Comparison of ENCODE assay signal across 14 cellular contexts in the genomic region with DNA sequence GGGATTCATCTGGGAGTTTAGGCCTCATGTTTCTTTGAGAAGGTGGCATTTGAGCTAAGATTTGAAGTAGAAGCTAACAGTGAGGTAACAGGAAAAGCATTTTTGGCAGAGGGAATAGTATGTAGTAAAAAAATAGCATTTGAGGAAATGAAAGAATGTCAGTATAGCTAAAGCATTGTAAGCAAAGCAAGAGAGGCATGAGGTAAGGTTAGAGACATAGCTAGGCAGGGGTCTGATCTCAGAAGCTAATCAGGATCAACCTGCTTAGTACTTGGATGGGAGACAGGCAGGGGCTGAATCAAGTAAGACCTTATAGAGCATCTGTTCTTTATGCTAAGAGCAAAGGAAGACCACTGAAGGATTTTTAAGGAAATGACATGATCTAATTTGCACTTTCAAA. TPM values are rescaled to one million over a fixed set of nuclear protein-coding genes. Genes with fewer than 3 reads are reported as not detected.
DNase-seq lines count a peak whose midpoint lies in the region; ATAC-seq and TF ChIP-seq lines count a peak whose summit lies in the region.
"Had no signal": no experiment of that assay in that cellular context is flagged by ENCODE, and none has a peak within 500 bp of the region (broad histone marks: within the 10 kb centered on the region; RNA-seq: fewer than 3 reads in every experiment).

No MANE protein-coding gene starts in this region.

- no peak overlapping the region for H2AFZ ChIP-seq in IMR-90 (replicated peaks; ENCODE audit: low read length, poor library complexity)
- H2AFZ ChIP-seq: GM23338 had no signal

- H4K5ac ChIP-seq in IMR-90 (ENCODE audit: low read depth, low read length): no peak overlapping the region

- H3K56ac ChIP-seq in IMR-90 (ENCODE audit: extremely low read depth, insufficient read depth, low read length): no peak overlapping the region

- H3K9me1 ChIP-seq in IMR-90 (ENCODE audit: insufficient read depth, low read length): peaks cover 6% of the 10 kb centered on the region

- POLR2A ChIA-PET in CD4-positive, alpha-beta T cell (lab: Charles Lee): no interaction called here
- POLR2A ChIA-PET in IMR-90 (lab: Charles Lee; ENCODE audit: unreplicated experiment): no interaction called here
- POLR2A ChIA-PET in activated naive CD8-positive, alpha-beta T cell treated with anti-CD3 and anti-CD28 coated beads, Interleukin-2, amount 10 ng/mL, durations not matched to agents 7 days and 5 days (lab: Charles Lee): interaction anchor here (0.6 to 1.5 kb wide), 2 partner anchors 17 to 135 kb away, joined by 3 to 6 read pairs; no protein-coding TSS in a partner anchor

- no TSS peak for BruUV-seq in IMR-90 (replicated peaks; lab: Mats Ljungman, UMichigan)

- in situ Hi-C loops in IMR-90 (cut with MboI; ENCODE audit: low sequenced_read_pairs): no loop called here

- no peak overlapping the region for H3K4me2 ChIP-seq in IMR-90 (ENCODE audit: low read depth, low read length)
- H3K4me2 ChIP-seq: GM23338 had no signal

- H3K4me3 ChIP-seq in IMR-90 (ENCODE audit: insufficient read depth, low read depth, low read length): no peak overlapping the region
- H3K4me3 ChIP-seq: GM23338, lower lobe of right lung had no signal

- no peak overlapping the region for H3K4ac ChIP-seq in IMR-90 (ENCODE audit: low read depth, low read length)

- H4K91ac ChIP-seq in IMR-90 (ENCODE audit: insufficient read depth, low read depth, low read length): no peak overlapping the region

- H3K79me1 ChIP-seq in IMR-90 (ENCODE audit: low read depth in 1 of 2, low read length in 2 of 2): peaks cover 28 to 59% of the 10 kb centered on the region in 2 experiments

- 0 out of 2 replicates have a peak, but pooled peaks cover 2% of the 10 kb centered on the region for H3K4me1 ChIP-seq in IMR-90 (ENCODE audit: control insufficient read depth, insufficient read depth, low read length)

- no peaks in the 10 kb centered on the region for H3K9me3 Mint-ChIP-seq in CD4-positive, alpha-beta T cell
- no peaks in the 10 kb centered on the region for H3K9me3 Mint-ChIP-seq in activated naive CD8-positive, alpha-beta T cell treated with anti-CD3 and anti-CD28 coated beads, Interleukin-2, amount 10 ng/mL, durations not matched to agents 7 days and 5 days
- H3K9me3 Mint-ChIP-seq: dendritic cell treated with granulocyte-macrophage colony-stimulating factor and Interleukin-4, amounts not matched to agents 40 ng/mL and 50 ng/mL, for 4 days; GM23338 had no signal

- H2AK9ac ChIP-seq in IMR-90 (replicated peaks; ENCODE audit: low read depth, low read length, poor library complexity): no peak overlapping the region

- peaks cover 82% of the 10 kb centered on the region for H3K36me3 Mint-ChIP-seq in CD4-positive, alpha-beta T cell (ENCODE audit: low read depth)
- peaks cover 42% of the 10 kb centered on the region for H3K36me3 Mint-ChIP-seq in activated naive CD8-positive, alpha-beta T cell treated with anti-CD3 and anti-CD28 coated beads, Interleukin-2, amount 10 ng/mL, durations not matched to agents 7 days and 5 days

- dilution Hi-C loops in IMR-90 (cut with HindIII; ENCODE audit: low sequenced_read_pairs, unreplicated experiment): no loop called here

- no peaks in the 10 kb centered on the region for H3K27me3 Mint-ChIP-seq in CD4-positive, alpha-beta T cell
- no peaks in the 10 kb centered on the region for H3K27me3 Mint-ChIP-seq in activated naive CD8-positive, alpha-beta T cell treated with anti-CD3 and anti-CD28 coated beads, Interleukin-2, amount 10 ng/mL, durations not matched to agents 7 days and 5 days
- H3K27me3 Mint-ChIP-seq: dendritic cell treated with granulocyte-macrophage colony-stimulating factor and Interleukin-4, amounts not matched to agents 40 ng/mL and 50 ng/mL, for 4 days had no signal

- no peak for TF ChIP-seq POLR2A in IMR-90 (IDR thresholded peaks at IDR 0.05; ENCODE audit: low read depth, low read length)

- no peak overlapping the region for H2BK5ac ChIP-seq in IMR-90 (ENCODE audit: low read depth, low read length, poor library complexity, severe bottlenecking)

- no peak overlapping the region for H3K27ac ChIP-seq in CD4-positive, alpha-beta T cell (ENCODE audit: low read depth, low read length)
- no peak overlapping the region for H3K27ac ChIP-seq in IMR-90 (ENCODE audit: insufficient read depth, low read length)
- H3K27ac ChIP-seq: lower lobe of right lung had no signal

- no peak overlapping the region for H2BK15ac ChIP-seq in IMR-90 (ENCODE audit: low read depth, low read length)

- H4K8ac ChIP-seq in IMR-90 (ENCODE audit: low read depth in 2 of 2, low read length in 2 of 2): no peak overlapping the region

- no peak for TF ChIP-seq CTCF in CD4-positive, alpha-beta T cell (IDR thresholded peaks at IDR 0.05)
- no peak for TF ChIP-seq CTCF in IMR-90 (conservative IDR thresholded peaks at IDR 0.05; ENCODE audit: low read depth, low read length)

- no peaks in the 10 kb centered on the region for H4K20me1 ChIP-seq in IMR-90 (ENCODE audit: insufficient read depth, low read length)

- peaks cover 36% of the 10 kb centered on the region for H3K36me3 ChIP-seq in IMR-90 (ENCODE audit: control insufficient read depth, insufficient read depth, low read length)

- no peak for ATAC-seq in CD4-positive, alpha-beta T cell (ENCODE audit: poor library complexity)
- no peak for ATAC-seq in IMR-90 (ENCODE audit: low read depth)
- ATAC-seq in activated naive CD8-positive, alpha-beta T cell treated with anti-CD3 and anti-CD28 coated beads, Interleukin-2, amount 10 ng/mL, durations not matched to agents 7 days and 5 days (ENCODE audit: low read depth): no peak
- no peak for ATAC-seq in GM21515 (IDR thresholded peaks at IDR 0.05; ENCODE audit: unreplicated experiment)
- ATAC-seq: GM23338, lower lobe of right lung had no signal

- CTCF ChIA-PET in CD4-positive, alpha-beta T cell (lab: Charles Lee): interaction anchor here (2.5 kb wide), 1 partner anchor 17 kb away, joined by 9 read pairs; a partner anchor contains a TSS
- CTCF ChIA-PET in IMR-90 (lab: Yijun Ruan, JAX): interaction anchor here (0.6 kb wide), 1 partner anchor 23 kb away, joined by 4 read pairs; no protein-coding TSS in a partner anchor

- no peak overlapping the region for H2BK20ac ChIP-seq in IMR-90 (ENCODE audit: low read depth, low read length)

- no peak overlapping the region for H2BK120ac ChIP-seq in IMR-90 (ENCODE audit: low read depth, low read length)

- peak overlapping the region; percentile 16 for H3K27ac Mint-ChIP-seq in CD4-positive, alpha-beta T cell
- peak overlapping the region; percentile 40 for H3K27ac Mint-ChIP-seq in activated naive CD8-positive, alpha-beta T cell treated with anti-CD3 and anti-CD28 coated beads, Interleukin-2, amount 10 ng/mL, durations not matched to agents 7 days and 5 days
- H3K27ac Mint-ChIP-seq: dendritic cell treated with granulocyte-macrophage colony-stimulating factor and Interleukin-4, amounts not matched to agents 40 ng/mL and 50 ng/mL, for 4 days; GM23338 had no signal

- no peaks in the 10 kb centered on the region for H3K27me3 ChIP-seq in CD4-positive, alpha-beta T cell (ENCODE audit: control insufficient read depth, insufficient read depth, low read length)
- H3K27me3 ChIP-seq in IMR-90 (ENCODE audit: control insufficient read depth, insufficient read depth, low read length): no peaks in the 10 kb centered on the region

- no peak for DNase-seq in CD4-positive, alpha-beta T cell
- peak; percentile 28 for DNase-seq in IMR-90
- no peak for DNase-seq in activated naive CD8-positive, alpha-beta T cell treated with anti-CD3 and anti-CD28 coated beads, Interleukin-2, amount 10 ng/mL, durations not matched to agents 7 days and 5 days
- DNase-seq in HT-29 (ENCODE audit: low spot score): no peak
- DNase-seq in DMS114 treated with DMSO at 0.1 percent for 48 hours (lab: John Stamatoyannopoulos, UW; ENCODE audit: unreplicated experiment): no peak
- DNase-seq: amygdala, KBM-7, lower lobe of right lung, NCI-H1930, NCI-H526 treated with DMSO at 0.1 percent for 48 hours, RPMI8226 had no signal

- H3K23ac ChIP-seq in IMR-90 (ENCODE audit: low read depth, low read length): no peak overlapping the region

- no peak overlapping the region for H3K4me3 Mint-ChIP-seq in CD4-positive, alpha-beta T cell
- no peak overlapping the region for H3K4me3 Mint-ChIP-seq in activated naive CD8-positive, alpha-beta T cell treated with anti-CD3 and anti-CD28 coated beads, Interleukin-2, amount 10 ng/mL, durations not matched to agents 7 days and 5 days
- H3K4me3 Mint-ChIP-seq: dendritic cell treated with granulocyte-macrophage colony-stimulating factor and Interleukin-4, amounts not matched to agents 40 ng/mL and 50 ng/mL, for 4 days; GM23338 had no signal

- H2AK5ac ChIP-seq in IMR-90 (ENCODE audit: low read depth, low read length): no peak overlapping the region

- H3K4me1 Mint-ChIP-seq in CD4-positive, alpha-beta T cell (ENCODE audit: low read depth): peaks cover 29% of the 10 kb centered on the region
- H3K4me1 Mint-ChIP-seq in activated naive CD8-positive, alpha-beta T cell treated with anti-CD3 and anti-CD28 coated beads, Interleukin-2, amount 10 ng/mL, durations not matched to agents 7 days and 5 days: peaks cover 22% of the 10 kb centered on the region

- no peak overlapping the region for H3K18ac ChIP-seq in IMR-90 (ENCODE audit: low read depth, low read length)

- H3K9ac ChIP-seq in IMR-90 (ENCODE audit: low read depth, low read length): no peak overlapping the region

- intact Hi-C loops in CD4-positive, alpha-beta T cell (cut with DNase I, micrococcal nuclease): loop anchor here in 1 of 2 experiments (5.0 kb wide), 1 partner anchor 139 kb away; no protein-coding TSS in a partner anchor
- intact Hi-C loops in IMR-90 (cut with micrococcal nuclease): loop anchor here (10.0 kb wide), 1 partner anchor 103 kb away; no protein-coding TSS in a partner anchor

- H3K14ac ChIP-seq in IMR-90 (replicated peaks; ENCODE audit: low read depth, low read length): no peak overlapping the region

- no peaks in the 10 kb centered on the region for H3K9me3 ChIP-seq in CD4-positive, alpha-beta T cell (ENCODE audit: control insufficient read depth, low read length)
- H3K9me3 ChIP-seq in IMR-90 (ENCODE audit: control insufficient read depth, insufficient read depth, low read length): no peaks in the 10 kb centered on the region
- H3K9me3 ChIP-seq: lower lobe of right lung had no signal

- TF ChIP-seq RAD21 in IMR-90 (IDR thresholded peaks at IDR 0.05; ENCODE audit: low read length): no peak

RNA-seq across cellular contexts. Expression of a gene that starts 4.0 kb away (rescaled TPM):
- 10 to 100 TPM; 18.6 to 19.9 TPM for total RNA-seq in CD4-positive, alpha-beta T cell
- 69.4 and 94.1 TPM in 2 replicates for total RNA-seq in IMR-90 (2012; rRNA removed)
- polyA plus RNA-seq in IMR-90 (2012; rRNA removed): 47.0 and 49.4 TPM in 2 replicates
- polyA plus RNA-seq in IMR-90 (2012; cell fraction: cytosol; rRNA removed): 22.2 and 44.4 TPM in 2 replicates
- 20.9 and 66.4 TPM in 2 replicates for polyA plus RNA-seq in IMR-90 (2012; cell fraction: nucleus; rRNA removed; ENCODE audit: low replicate concordance)
- total RNA-seq in activated naive CD8-positive, alpha-beta T cell treated with anti-CD3 and anti-CD28 coated beads, Interleukin-2, amount 10 ng/mL, durations not matched to agents 7 days and 5 days: 10 to 100 TPM; 34.6 to 35.1 TPM
- total RNA-seq in HT-29 (2014; rRNA removed; shearing (Covaris generic)): 14.8 and 19.7 TPM in 2 replicates

RNA-seq across cellular contexts. Expression of a gene that starts 4.1 kb away (rescaled TPM):
- 10 to 100 TPM; 11.4 to 11.9 TPM for total RNA-seq in CD4-positive, alpha-beta T cell
- 22.5 and 22.9 TPM in 2 replicates for total RNA-seq in IMR-90 (2012; rRNA removed)
- 11.5 and 13.5 TPM in 2 replicates for polyA plus RNA-seq in IMR-90 (2012; rRNA removed)
- 3.0 and 3.1 TPM in 2 replicates for polyA plus RNA-seq in IMR-90 (2012; cell fraction: cytosol; rRNA removed)
- polyA plus RNA-seq in IMR-90 (2012; cell fraction: nucleus; rRNA removed; ENCODE audit: low replicate concordance): 5.6 and 33.2 TPM in 2 replicates
- total RNA-seq in activated naive CD8-positive, alpha-beta T cell treated with anti-CD3 and anti-CD28 coated beads, Interleukin-2, amount 10 ng/mL, durations not matched to agents 7 days and 5 days: 10 to 100 TPM; 14.7 to 15.0 TPM
- 6.5 and 9.9 TPM in 2 replicates for total RNA-seq in HT-29 (2014; rRNA removed; shearing (Covaris generic))

RNA-seq across cellular contexts. Expression of a gene that starts 17.5 kb away (rescaled TPM):
- total RNA-seq in CD4-positive, alpha-beta T cell: 1 to 10 TPM; 1.6 to 2.8 TPM
- total RNA-seq in IMR-90 (2012; rRNA removed): 2.3 and 2.8 TPM in 2 replicates
- 1.6 and 2.8 TPM in 2 replicates for polyA plus RNA-seq in IMR-90 (2012; rRNA removed)
- polyA plus RNA-seq in IMR-90 (2012; cell fraction: cytosol; rRNA removed): 2.3 and 2.5 TPM in 2 replicates
- 5.6 and 6.7 TPM in 2 replicates for polyA plus RNA-seq in IMR-90 (2012; cell fraction: nucleus; rRNA removed; ENCODE audit: low replicate concordance)
- total RNA-seq in activated naive CD8-positive, alpha-beta T cell treated with anti-CD3 and anti-CD28 coated beads, Interleukin-2, amount 10 ng/mL, durations not matched to agents 7 days and 5 days: 1 to 10 TPM; 2.9 to 3.5 TPM
- total RNA-seq in HT-29 (2014; rRNA removed; shearing (Covaris generic)): 0.63 and 1.6 TPM in 2 replicates

RNA-seq across cellular contexts. Expression of a gene that starts 30.9 kb away (rescaled TPM):
- 10 to 100 TPM; 18.7 to 19.7 TPM for total RNA-seq in CD4-positive, alpha-beta T cell
- 10.8 and 11.1 TPM in 2 replicates for total RNA-seq in IMR-90 (2012; rRNA removed)
- 52.9 and 53.7 TPM in 2 replicates for polyA plus RNA-seq in IMR-90 (2012; rRNA removed)
- 29.7 and 45.1 TPM in 2 replicates for polyA plus RNA-seq in IMR-90 (2012; cell fraction: cytosol; rRNA removed)
- polyA plus RNA-seq in IMR-90 (2012; cell fraction: nucleus; rRNA removed; ENCODE audit: low replicate concordance): 173 and 179 TPM in 2 replicates
- 10 to 100 TPM; 31.8 to 33.3 TPM for total RNA-seq in activated naive CD8-positive, alpha-beta T cell treated with anti-CD3 and anti-CD28 coated beads, Interleukin-2, amount 10 ng/mL, durations not matched to agents 7 days and 5 days
- total RNA-seq in HT-29 (2014; rRNA removed; shearing (Covaris generic)): 15.8 and 25.2 TPM in 2 replicates

RNA-seq across cellular contexts. Expression of a gene that starts 57.7 kb away (rescaled TPM):
- total RNA-seq in CD4-positive, alpha-beta T cell: under 1 TPM in 1 of 2 experiments, not detected in 1; 0.11 TPM
- 0.90 and 1.1 TPM in 2 replicates for total RNA-seq in IMR-90 (2012; rRNA removed)
- polyA plus RNA-seq in IMR-90 (2012; rRNA removed): 2.4 TPM in 2 replicates
- 2.4 and 2.5 TPM in 2 replicates for polyA plus RNA-seq in IMR-90 (2012; cell fraction: cytosol; rRNA removed)
- polyA plus RNA-seq in IMR-90 (2012; cell fraction: nucleus; rRNA removed; ENCODE audit: low replicate concordance): 0.97 and 1.2 TPM in 2 replicates
- total RNA-seq in activated naive CD8-positive, alpha-beta T cell treated with anti-CD3 and anti-CD28 coated beads, Interleukin-2, amount 10 ng/mL, durations not matched to agents 7 days and 5 days: under 1 TPM; 0.40 to 0.69 TPM
- 0.29 and 0.46 TPM in 2 replicates for total RNA-seq in HT-29 (2014; rRNA removed; shearing (Covaris generic))
